In the genomic region with DNA sequence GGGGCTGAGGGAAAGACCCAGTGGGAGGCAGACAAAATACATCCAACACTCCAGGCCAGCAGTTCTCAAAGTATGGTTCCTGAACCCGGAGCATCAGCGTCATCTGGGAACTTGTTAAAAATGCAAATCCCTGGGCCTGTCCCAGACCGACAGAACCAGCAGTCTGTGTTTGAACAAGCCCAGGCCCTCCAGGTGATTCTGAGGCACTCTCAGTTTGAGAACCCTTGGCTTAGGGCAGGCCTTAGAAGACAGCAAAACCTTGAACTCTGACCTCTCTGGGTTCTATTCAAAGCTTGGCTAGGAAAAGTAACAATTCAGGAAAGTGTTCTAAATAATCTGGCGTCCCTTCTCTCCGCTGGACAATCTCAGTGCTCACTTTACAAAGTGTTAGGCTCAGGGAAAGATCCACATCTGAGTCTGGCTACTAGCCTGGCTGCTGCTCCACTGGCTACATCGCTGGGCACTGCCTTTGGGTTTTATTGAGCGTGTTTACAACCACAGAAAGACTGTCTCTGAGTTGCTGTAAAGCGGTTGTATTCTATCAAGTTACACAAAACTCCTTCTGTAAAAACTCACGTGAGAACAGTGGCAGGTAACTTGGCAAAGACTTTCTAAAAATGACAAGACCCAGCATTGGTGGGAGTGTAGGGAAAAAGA, we compare ENCODE assay signal across 9 cellular contexts.
DNase-seq lines count a peak whose midpoint lies in the region; ATAC-seq, FAIRE-seq and TF ChIP-seq lines count a peak whose summit lies in the region.
"Had no signal": no experiment of that assay in that cellular context is flagged by ENCODE, and none has a peak within 500 bp of the region (broad histone marks: within the 10 kb centered on the region; RNA-seq: fewer than 3 reads in every experiment).

No MANE protein-coding gene starts in this region.

- TF ChIP-seq CTCF in GM12865 (IDR thresholded peaks at IDR 0.05; ENCODE audit: insufficient read depth, low read depth, low read length, missing control alignments) (no peak), bronchial epithelial cell (IDR thresholded peaks at IDR 0.05; ENCODE audit: insufficient read depth, low read length, severe bottlenecking) (no peak)

- peak; percentile 68 for FAIRE-seq in bronchial epithelial cell (lab: Jason Lieb, UNC)

- H3K27me3 ChIP-seq in bronchial epithelial cell (ENCODE audit: control insufficient read depth, insufficient read depth, low read length): no peaks in the 10 kb centered on the region

- DNase-seq in GM12865 (ENCODE audit: low read depth): peak; percentile 73
- peak; percentile 27 for DNase-seq in bronchial epithelial cell (ENCODE audit: low read depth)
- DNase-seq in NCI-H526 treated with DMSO at 0.1 percent for 48 hours (lab: John Stamatoyannopoulos, UW): no peak
- no peak for DNase-seq in KG1 (lab: John Stamatoyannopoulos, UW)

- no peaks in the 10 kb centered on the region for H3K36me3 ChIP-seq in bronchial epithelial cell (ENCODE audit: control insufficient read depth, insufficient read depth, low read length)

- H3K4me3 ChIP-seq in GM12865 (ENCODE audit: low read depth, low read length): peak overlapping the region; percentile 32
- H3K4me3 ChIP-seq in bronchial epithelial cell (ENCODE audit: low read depth, low read length): no peak overlapping the region

- ATAC-seq in GM19397 (IDR thresholded peaks at IDR 0.05; ENCODE audit: unreplicated experiment) (peak; percentile 15), HG03342 (IDR thresholded peaks at IDR 0.05; ENCODE audit: unreplicated experiment) (peak; percentile 24), GM18870 (IDR thresholded peaks at IDR 0.05; ENCODE audit: unreplicated experiment) (no peak), HG03521 (IDR thresholded peaks at IDR 0.05; ENCODE audit: unreplicated experiment) (no peak)
- ATAC-seq: HCT116 had no signal

Comparison
In these comparisons a context has a peak if more than half of its experiments do, and no peak if none do; other contexts are left out.
1. DNase-seq: peak in GM12865 (single experiment) and bronchial epithelial cell (single experiment); none in NCI-H526 treated with DMSO at 0.1 percent for 48 hours (single experiment) and KG1 (single experiment).
2. ATAC-seq: peak in GM19397 (single experiment) and HG03342 (single experiment); none in GM18870 (single experiment) and HG03521 (single experiment).